8 cellular contexts compared by ENCODE assay signal in genomic region chr3:53880396-53881345, GRCh38. TPM values are rescaled to one million over a fixed set of nuclear protein-coding genes. Genes with fewer than 3 reads are reported as not detected.
A peak's percentile ranks its signal among the peaks of the same experiment; 100 is the strongest.
DNase-seq lines count a peak whose midpoint lies in the region; ATAC-seq, FAIRE-seq and TF ChIP-seq lines count a peak whose summit lies in the region.

No MANE protein-coding gene starts in this region.

- no peaks in the 10 kb centered on the region for H3K27me3 ChIP-seq in left ventricle myocardium inferior (ENCODE audit: low read depth)
- no peaks in the 10 kb centered on the region for H3K27me3 ChIP-seq in GM12878 (replicated peaks in 1 of 2; ENCODE audit: control insufficient read depth in 2 of 2, insufficient read depth in 2 of 2, low read length in 1 of 2)
- H3K27me3 ChIP-seq in lower lobe of right lung (ENCODE audit: low read depth): no peaks in the 10 kb centered on the region
- no peaks in the 10 kb centered on the region for H3K27me3 ChIP-seq in vagina

- H3K79me2 ChIP-seq in GM12878 (ENCODE audit: control insufficient read depth, insufficient read depth, low read length): peaks cover 16% of the 10 kb centered on the region

- H3K4me2 ChIP-seq in GM12878 (ENCODE audit: control insufficient read depth, insufficient read depth): peak overlapping the region; percentile 98

- peaks cover 32% of the 10 kb centered on the region for H3K4me1 ChIP-seq in left ventricle myocardium inferior
- H3K4me1 ChIP-seq in GM12878 (ENCODE audit: control insufficient read depth, insufficient read depth, low read length): peaks cover 5% of the 10 kb centered on the region
- peaks cover 13% of the 10 kb centered on the region for H3K4me1 ChIP-seq in lower lobe of right lung
- H3K4me1 ChIP-seq in vagina: peaks cover 19% of the 10 kb centered on the region

- no peak for TF ChIP-seq EP300 in GM12878 (IDR thresholded peaks at IDR 0.05; ENCODE audit: borderline replicate concordance in 1 of 2, control insufficient read depth in 1 of 2, low read depth in 2 of 2, low read length in 2 of 2)

- intact Hi-C loops in left ventricle myocardium inferior (cut with micrococcal nuclease) (no loop called here), Right ventricle myocardium inferior (cut with DNase I) (no loop called here), GM12878 (cut with micrococcal nuclease; ENCODE audit: unreplicated experiment) (no loop called here), lower lobe of right lung (cut with DNase I) (no loop called here), vagina (cut with DNase I) (no loop called here)

- H3K4me3 ChIP-seq in left ventricle myocardium inferior (peak overlapping the region; percentile 95), GM12878 (peak overlapping the region; percentile 80), lower lobe of right lung (peak overlapping the region; percentile 95), vagina (peak overlapping the region; percentile 73 to 89)

- CTCF ChIA-PET in GM12878 (lab: Yijun Ruan, JAX): interaction anchor here (0.9 to 2.6 kb wide), 7 partner anchors 10 to 151 kb away, joined by 4 to 17 read pairs (median 5); partner anchors contain the start of gene SELENOK

- in situ Hi-C loops in GM12878 (cut with MboI): no loop called here

- WGBS in GM12878 (ENCODE audit: insufficient coverage, insufficient replicate concordance, low lambda C conversion rate, missing lambda C conversion rate): 64% methylated on average over 10 of the region's 10 CpGs

- SMC1A ChIA-PET in GM12878 (lab: Charles Lee; ENCODE audit: uncharacterized antibody, unreplicated experiment): interaction anchor here (0.7 to 2.7 kb wide), 11 partner anchors 10 to 130 kb away, joined by 3 to 15 read pairs (median 4); no protein-coding TSS in a partner anchor

- no peak for FAIRE-seq in GM12878 (lab: Jason Lieb, UNC)

- no peaks in the 10 kb centered on the region for H4K20me1 ChIP-seq in GM12878 (ENCODE audit: control insufficient read depth, insufficient read depth)

- TF ChIP-seq RAD21 in GM12878 (IDR thresholded peaks at IDR 0.05; ENCODE audit: insufficient read depth, low read depth, low read length): no peak

- H3K27ac ChIP-seq in left ventricle myocardium inferior (replicated peaks): peak overlapping the region; percentile 92
- peak overlapping the region; percentile 88 for H3K27ac ChIP-seq in GM12878 (ENCODE audit: control insufficient read depth, insufficient read depth)
- H3K27ac ChIP-seq in lower lobe of right lung: no peak overlapping the region
- peak overlapping the region; percentile 82 for H3K27ac ChIP-seq in vagina

- DNase-seq in left ventricle myocardium inferior: no peak
- DNase-seq in Right ventricle myocardium inferior (ENCODE audit: missing footprints): no peak
- no peak for DNase-seq in GM12878 (ENCODE audit: low read depth, low spot score)
- DNase-seq in lower lobe of right lung: no peak
- DNase-seq in vagina (ENCODE audit: extremely low spot score in 2 of 2): no peak
- DNase-seq in left lobe of liver (ENCODE audit: low spot score): no peak
- DNase-seq in DMS53 (lab: John Stamatoyannopoulos, UW): no peak

- peaks cover 67% of the 10 kb centered on the region for H3K36me3 ChIP-seq in left ventricle myocardium inferior
- H3K36me3 ChIP-seq in GM12878 (ENCODE audit: control insufficient read depth in 2 of 2, insufficient read depth in 2 of 2, low read length in 1 of 2): peaks cover 0 to 20% of the 10 kb centered on the region in 2 experiments
- H3K36me3 ChIP-seq in lower lobe of right lung: peaks cover 69% of the 10 kb centered on the region
- H3K36me3 ChIP-seq in vagina: peaks cover 0 to 51% of the 10 kb centered on the region in 2 donors

- no peaks in the 10 kb centered on the region for H3K9me3 ChIP-seq in left ventricle myocardium inferior (replicated peaks)
- no peaks in the 10 kb centered on the region for H3K9me3 ChIP-seq in GM12878 (replicated peaks; ENCODE audit: control insufficient read depth, insufficient read depth, low read length)
- no peaks in the 10 kb centered on the region for H3K9me3 ChIP-seq in lower lobe of right lung
- H3K9me3 ChIP-seq in vagina: no peaks in the 10 kb centered on the region

- TF ChIP-seq CTCF in left ventricle myocardium inferior (IDR thresholded peaks at IDR 0.05; ENCODE audit: borderline replicate concordance) (no peak), GM12878 (IDR thresholded peaks at IDR 0.05 in 2 of 3, conservative IDR thresholded peaks at IDR 0.05 in 1 of 3; ENCODE audit: control insufficient read depth in 2 of 3, extremely low read depth in 1 of 3, insufficient read depth in 1 of 3, low read depth in 3 of 3, low read length in 3 of 3) (no peak), lower lobe of right lung (IDR thresholded peaks at IDR 0.05) (no peak), vagina (IDR thresholded peaks at IDR 0.05) (no peak)

- POLR2A ChIA-PET in GM12878 (lab: Charles Lee): interaction anchor here (0.5 to 2.9 kb wide), 6 partner anchors 8 to 36 kb away, joined by 3 to 26 read pairs (median 5); partner anchors contain the start of gene SELENOK

- peak overlapping the region; percentile 97 for H3K9ac ChIP-seq in GM12878 (ENCODE audit: control insufficient read depth, insufficient read depth, low read length)

- RAD21 ChIA-PET in GM12878 (lab: Charles Lee; ENCODE audit: unreplicated experiment): interaction anchor here (0.8 to 2.3 kb wide), 7 partner anchors 9 to 223 kb away, joined by 3 to 12 read pairs (median 4); partner anchors contain the start of gene SELENOK

- BruUV-seq in GM12878 (replicated peaks; lab: Mats Ljungman, UMichigan): no TSS peak

- no peak for TF ChIP-seq POLR2A in GM12878 (IDR thresholded peaks at IDR 0.05; ENCODE audit: low read depth, low read length)
- no peak for TF ChIP-seq POLR2A in vagina (IDR thresholded peaks at IDR 0.05)

- no peak for ATAC-seq in Right ventricle myocardium inferior
- peak; percentile 3; the same call in 1 of the 3 replicates for ATAC-seq in GM12878
- no peak for ATAC-seq in lower lobe of right lung
- no peak for ATAC-seq in left lobe of liver
- no peak for ATAC-seq in GM18502 (IDR thresholded peaks at IDR 0.05; ENCODE audit: poor library complexity, unreplicated experiment)

- H2AFZ ChIP-seq in GM12878 (ENCODE audit: control insufficient read depth, low read depth, low read length): peak overlapping the region; percentile 4; the same call in 1 of the 2 replicates

RNA-seq across cellular contexts. Expression of gene ACTR8, which starts 1.3 kb away (rescaled TPM):
- 33.2 TPM for total RNA-seq in left ventricle myocardium inferior
- total RNA-seq in Right ventricle myocardium inferior: 33.7 TPM
- total RNA-seq in GM12878 (2013; cell fraction: nucleolus; rRNA removed): 33.3 and 36.0 TPM in 2 replicates
- total RNA-seq in GM12878 (2014; rRNA removed): 27.5 and 36.5 TPM in 2 replicates
- total RNA-seq in GM12878 (2014; rRNA removed; fragmentation: Illumina TruSeq; extraction: Trizol): 28.1 and 29.5 TPM in 2 replicates
- 32.8 and 35.7 TPM in 2 replicates for total RNA-seq in GM12878 (2021)
- 16.2 TPM for polyA plus RNA-seq in GM12878 (2011; ENCODE audit: low read depth)
- 32.9 and 40.9 TPM in 2 replicates for polyA plus RNA-seq in GM12878 (2011; rRNA removed)
- polyA plus RNA-seq in GM12878 (2011; cell fraction: cytosol; rRNA removed): 17.9 and 19.9 TPM in 2 replicates
- 26.7 and 30.3 TPM in 2 replicates for polyA plus RNA-seq in GM12878 (2011; cell fraction: nucleus; rRNA removed)
- polyA plus RNA-seq in GM12878 (2012): 20.7 and 21.9 TPM in 2 replicates
- polyA plus RNA-seq in GM12878 (2014; fragmentation: Illumina TruSeq; extraction: Trizol): 24.9 and 29.5 TPM in 2 replicates
- polyA plus RNA-seq in GM12878 (2014; fragmentation: Nextera tagmentation; extraction: Ambion mirVana): 10 to 100 TPM in 1 of 2 experiments, 1 to 10 TPM in 1; 5.3 to 15.5 TPM
- 23.8 and 29.2 TPM in 2 replicates for polyA plus RNA-seq in GM12878 (2014; rRNA removed)
- polyA plus RNA-seq in GM12878 (2016; fragmentation: Nextera tagmentation; extraction: Ambion mirVana): 10 to 100 TPM; 26.3 to 26.5 TPM
- 38.0 and 45.6 TPM in 2 replicates for polyA minus RNA-seq in GM12878 (2011; rRNA and poly(A)+ RNA removed)
- 9.5 and 20.4 TPM in 2 replicates for polyA minus RNA-seq in GM12878 (2011; cell fraction: cytosol; rRNA and poly(A)+ RNA removed)
- polyA minus RNA-seq in GM12878 (2011; cell fraction: nucleus; rRNA and poly(A)+ RNA removed): 18.4 and 24.1 TPM in 2 replicates
- 26.0 TPM for total RNA-seq in lower lobe of right lung
- 18.4 TPM for total RNA-seq in vagina
- total RNA-seq in left lobe of liver: 9.9 TPM

RNA-seq across cellular contexts. Expression of gene SELENOK, which starts 11.0 kb away (rescaled TPM):
- total RNA-seq in left ventricle myocardium inferior (126 TPM), Right ventricle myocardium inferior (112 TPM), GM12878 (2014; rRNA removed) (35.4 and 41.5 TPM in 2 replicates), GM12878 (2014; rRNA removed; fragmentation: Illumina TruSeq; extraction: Trizol) (41.1 and 42.2 TPM in 2 replicates), GM12878 (2021) (36.9 and 42.6 TPM in 2 replicates), lower lobe of right lung (38.7 TPM), vagina (55.0 TPM), left lobe of liver (30.3 TPM)
- total RNA-seq in GM12878 (2013; cell fraction: nucleolus; rRNA removed): 16.6 and 20.9 TPM in 2 replicates
- polyA plus RNA-seq in GM12878 (2011; ENCODE audit: low read depth): 76.4 TPM
- polyA plus RNA-seq in GM12878 (2011; rRNA removed) (139 and 148 TPM in 2 replicates), GM12878 (2014; fragmentation: Illumina TruSeq; extraction: Trizol) (53.9 and 70.1 TPM in 2 replicates), GM12878 (2014; fragmentation: Nextera tagmentation; extraction: Ambion mirVana) (100 to 1,000 TPM; 245 to 322 TPM), GM12878 (2014; rRNA removed) (55.2 and 62.6 TPM in 2 replicates), GM12878 (2016; fragmentation: Nextera tagmentation; extraction: Ambion mirVana) (100 to 1,000 TPM; 171 to 174 TPM)
- 54.1 and 55.7 TPM in 2 replicates for polyA plus RNA-seq in GM12878 (2011; cell fraction: cytosol; rRNA removed)
- polyA plus RNA-seq in GM12878 (2011; cell fraction: nucleus; rRNA removed): 19.0 and 29.0 TPM in 2 replicates
- polyA plus RNA-seq in GM12878 (2012): 49.7 and 61.1 TPM in 2 replicates
- polyA minus RNA-seq in GM12878 (2011; rRNA and poly(A)+ RNA removed): 17.6 and 32.8 TPM in 2 replicates
- 6.7 and 7.6 TPM in 2 replicates for polyA minus RNA-seq in GM12878 (2011; cell fraction: cytosol; rRNA and poly(A)+ RNA removed)
- 13.2 and 25.4 TPM in 2 replicates for polyA minus RNA-seq in GM12878 (2011; cell fraction: nucleus; rRNA and poly(A)+ RNA removed)

RNA-seq across cellular contexts. Expression of gene IL17RB, which starts 34.3 kb away (rescaled TPM):
- 0.47 TPM for total RNA-seq in left ventricle myocardium inferior
- total RNA-seq in Right ventricle myocardium inferior: 3.2 TPM
- 39.4 and 40.0 TPM in 2 replicates for total RNA-seq in GM12878 (2013; cell fraction: nucleolus; rRNA removed)
- total RNA-seq in GM12878 (2014; rRNA removed): 2.9 and 3.4 TPM in 2 replicates
- total RNA-seq in GM12878 (2014; rRNA removed; fragmentation: Illumina TruSeq; extraction: Trizol): 2.3 and 2.7 TPM in 2 replicates
- total RNA-seq in GM12878 (2021): 2.2 and 3.0 TPM in 2 replicates
- 1.8 TPM for polyA plus RNA-seq in GM12878 (2011; ENCODE audit: low read depth)
- polyA plus RNA-seq in GM12878 (2011; rRNA removed): 17.0 and 17.2 TPM in 2 replicates
- polyA plus RNA-seq in GM12878 (2011; cell fraction: cytosol; rRNA removed): 12.4 and 12.5 TPM in 2 replicates
- polyA plus RNA-seq in GM12878 (2011; cell fraction: nucleus; rRNA removed): 55.2 and 92.3 TPM in 2 replicates
- polyA plus RNA-seq in GM12878 (2012): 1.7 and 7.2 TPM in 2 replicates
- polyA plus RNA-seq in GM12878 (2014; fragmentation: Illumina TruSeq; extraction: Trizol): 2.9 and 4.3 TPM in 2 replicates
- 1 to 10 TPM; 1.9 TPM for polyA plus RNA-seq in GM12878 (2014; fragmentation: Nextera tagmentation; extraction: Ambion mirVana)
- polyA plus RNA-seq in GM12878 (2014; rRNA removed): 3.5 and 4.3 TPM in 2 replicates
- 1 to 10 TPM; 2.9 to 3.5 TPM for polyA plus RNA-seq in GM12878 (2016; fragmentation: Nextera tagmentation; extraction: Ambion mirVana)
- polyA minus RNA-seq in GM12878 (2011; rRNA and poly(A)+ RNA removed): 3.9 and 4.6 TPM in 2 replicates
- polyA minus RNA-seq in GM12878 (2011; cell fraction: cytosol; rRNA and poly(A)+ RNA removed): 1.3 and 2.1 TPM in 2 replicates
- polyA minus RNA-seq in GM12878 (2011; cell fraction: nucleus; rRNA and poly(A)+ RNA removed): 5.2 and 6.9 TPM in 2 replicates
- total RNA-seq in lower lobe of right lung: 18.4 TPM
- total RNA-seq in vagina: not detected
- 23.2 TPM for total RNA-seq in left lobe of liver

RNA-seq across cellular contexts. Expression of gene CHDH, which starts 34.5 kb away (rescaled TPM):
- 3.7 TPM for total RNA-seq in left ventricle myocardium inferior
- 11.0 TPM for total RNA-seq in Right ventricle myocardium inferior
- 8.6 and 13.7 TPM in 2 replicates for total RNA-seq in GM12878 (2013; cell fraction: nucleolus; rRNA removed)
- 3.8 and 4.1 TPM in 2 replicates for total RNA-seq in GM12878 (2014; rRNA removed)
- 2.0 and 2.1 TPM in 2 replicates for total RNA-seq in GM12878 (2014; rRNA removed; fragmentation: Illumina TruSeq; extraction: Trizol)
- 8.3 and 9.3 TPM in 2 replicates for total RNA-seq in GM12878 (2021)
- 1.0 TPM for polyA plus RNA-seq in GM12878 (2011; ENCODE audit: low read depth)
- 3.5 and 5.1 TPM in 2 replicates for polyA plus RNA-seq in GM12878 (2011; rRNA removed)
- polyA plus RNA-seq in GM12878 (2011; cell fraction: cytosol; rRNA removed): 6.7 and 7.0 TPM in 2 replicates
- polyA plus RNA-seq in GM12878 (2011; cell fraction: nucleus; rRNA removed): 8.1 and 13.8 TPM in 2 replicates
- 1.8 and 3.4 TPM in 2 replicates for polyA plus RNA-seq in GM12878 (2012)
- polyA plus RNA-seq in GM12878 (2014; fragmentation: Illumina TruSeq; extraction: Trizol): 1.7 and 2.5 TPM in 2 replicates
- 1 to 10 TPM in 1 of 2 experiments, under 1 TPM in 1; 0.95 to 1.5 TPM for polyA plus RNA-seq in GM12878 (2014; fragmentation: Nextera tagmentation; extraction: Ambion mirVana)
- polyA plus RNA-seq in GM12878 (2014; rRNA removed): 3.6 and 5.0 TPM in 2 replicates
- polyA plus RNA-seq in GM12878 (2016; fragmentation: Nextera tagmentation; extraction: Ambion mirVana): 1 to 10 TPM; 2.3 to 3.4 TPM
- 2.9 and 4.0 TPM in 2 replicates for polyA minus RNA-seq in GM12878 (2011; rRNA and poly(A)+ RNA removed)
- polyA minus RNA-seq in GM12878 (2011; cell fraction: cytosol; rRNA and poly(A)+ RNA removed): 1.0 and 1.6 TPM in 2 replicates
- polyA minus RNA-seq in GM12878 (2011; cell fraction: nucleus; rRNA and poly(A)+ RNA removed): 2.1 and 2.9 TPM in 2 replicates
- total RNA-seq in lower lobe of right lung: 17.3 TPM
- 1.7 TPM for total RNA-seq in vagina
- total RNA-seq in left lobe of liver: 44.7 TPM
